ENCODE assay signal across 20 cellular contexts in the genomic region with DNA sequence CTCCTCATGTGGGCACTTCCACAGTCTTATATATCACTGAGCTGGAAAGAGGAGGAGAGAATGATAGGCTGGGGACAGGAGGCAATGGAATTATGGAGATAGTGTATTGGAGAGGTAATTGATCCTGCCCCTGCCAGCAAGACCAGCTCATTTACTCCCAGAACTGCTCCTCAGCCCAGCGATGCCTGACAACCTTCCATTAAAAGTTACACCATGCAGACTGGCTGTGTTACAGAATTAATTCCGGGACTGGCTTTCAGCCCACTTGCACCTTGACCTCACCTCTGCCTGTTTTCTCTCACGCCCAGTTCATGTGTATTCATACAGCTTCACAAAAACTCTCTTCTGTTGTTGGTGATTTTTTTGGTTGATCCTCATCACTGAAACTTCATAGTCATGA.
DNase-seq lines count a peak whose midpoint lies in the region; ATAC-seq, FAIRE-seq and TF ChIP-seq lines count a peak whose summit lies in the region.
"Had no signal": no experiment of that assay in that cellular context is flagged by ENCODE, and none has a peak within 500 bp of the region (broad histone marks: within the 10 kb centered on the region; RNA-seq: fewer than 3 reads in every experiment).

No MANE protein-coding gene starts in this region.

- H3K79me2 ChIP-seq in hepatocyte, result no peaks in the 10 kb centered on the region

- no peaks in the 10 kb centered on the region for H3K9me3 ChIP-seq in right lobe of liver
- H3K9me3 ChIP-seq in pancreas, result no peaks in the 10 kb centered on the region
- H3K9me3 ChIP-seq in small intestine (ENCODE audit: control insufficient read depth, low read depth), result no peaks in the 10 kb centered on the region
- H3K9me3 ChIP-seq in hepatocyte (ENCODE audit: low read depth), result no peaks in the 10 kb centered on the region
- H3K9me3 ChIP-seq: Caco-2, HAP-1 had no signal

- H3K4me1 ChIP-seq in right lobe of liver (peaks cover 0 to 6% (median 0%) of the 10 kb centered on the region in 4 donors), pancreas (peaks cover 15 to 34% (median 33%) of the 10 kb centered on the region in 3 donors), small intestine (ENCODE audit: control insufficient read depth in 2 of 2, insufficient read depth in 1 of 2, low read depth in 1 of 2, low read length in 1 of 2) (peaks cover 2 to 4% of the 10 kb centered on the region in 2 donors), hepatocyte (ENCODE audit: insufficient read depth) (no peaks in the 10 kb centered on the region)

- TF ChIP-seq CTCF in right lobe of liver (IDR thresholded peaks at IDR 0.05), result no peak
- no peak for TF ChIP-seq CTCF in pancreas (IDR thresholded peaks at IDR 0.05)
- no peak for TF ChIP-seq CTCF in hepatocyte (IDR thresholded peaks at IDR 0.05; ENCODE audit: poor library complexity)

- no peaks in the 10 kb centered on the region for H4K20me1 ChIP-seq in hepatocyte (ENCODE audit: insufficient read depth, poor library complexity, severe bottlenecking)

- H3K36me3 ChIP-seq in right lobe of liver, result no peaks in the 10 kb centered on the region
- no peaks in the 10 kb centered on the region for H3K36me3 ChIP-seq in pancreas
- H3K36me3 ChIP-seq in small intestine (ENCODE audit: control insufficient read depth in 2 of 2, insufficient read depth in 2 of 2, low read length in 2 of 2), result no peaks in the 10 kb centered on the region
- H3K36me3 ChIP-seq in hepatocyte (replicated peaks; ENCODE audit: insufficient read depth, low read depth), result no peaks in the 10 kb centered on the region
- H3K36me3 ChIP-seq: HAP-1 had no signal

- no peaks in the 10 kb centered on the region for H3K9me2 ChIP-seq in hepatocyte (replicated peaks; ENCODE audit: insufficient read depth)

- H3K4me2 ChIP-seq in hepatocyte, result no peak overlapping the region

- DNase-seq in left lobe of liver (ENCODE audit: low spot score) (no peak), right lobe of liver (no peak), pancreas (peak in 2 of 6 donors; percentile 18 to 30), small intestine (peak; percentile 61), hepatocyte (ENCODE audit: low spot score) (no peak)
- DNase-seq: C1 segment of cervical spinal cord; Caco-2; CD4-positive, alpha-beta memory T cell; DMS153; DND-41; GOT3; HFFc6 had no signal

- intact Hi-C loops in right lobe of liver (cut with DNase I), result no loop called here
- intact Hi-C loops in pancreas (cut with DNase I), result no loop called here

- FAIRE-seq in pancreas (lab: Jason Lieb, UNC), result no peak
- no peak for FAIRE-seq in small intestine (lab: Jason Lieb, UNC)
- FAIRE-seq: G401.6, GM12892, GM19239, H54 had no signal

- no peak overlapping the region for H3K4me3 ChIP-seq in right lobe of liver
- no peak overlapping the region for H3K4me3 ChIP-seq in pancreas
- no peak overlapping the region for H3K4me3 ChIP-seq in small intestine (ENCODE audit: low read depth in 1 of 2, low read length in 2 of 2)
- H3K4me3 ChIP-seq in hepatocyte, result no peak overlapping the region
- H3K4me3 ChIP-seq: HAP-1 had no signal

- TF ChIP-seq POLR2A in right lobe of liver (IDR thresholded peaks at IDR 0.05) (no peak), GM18505 (IDR thresholded peaks at IDR 0.05; ENCODE audit: borderline replicate concordance, extremely low read depth, insufficient read depth, insufficient read length) (no peak)

- H2AFZ ChIP-seq in hepatocyte, result no peak overlapping the region

- H3K27ac ChIP-seq in right lobe of liver (no peak overlapping the region), pancreas (no peak overlapping the region), small intestine (ENCODE audit: low read depth in 1 of 2, low read length in 1 of 2) (no peak overlapping the region), hepatocyte (no peak overlapping the region)

- 27% methylated on average over 3 of the region's 3 CpGs for WGBS in right lobe of liver (ENCODE audit: insufficient coverage, low coverage, low lambda C conversion rate, missing lambda C conversion rate)
- WGBS in pancreas, 2 donors, result 35 to 42% methylated on average over 3 of the region's 3 CpGs
- 24 to 67% (median 37%) methylated on average over 3 of the region's 3 CpGs for WGBS in small intestine, 3 donors
- 88% methylated on average over 3 of the region's 3 CpGs for WGBS in hepatocyte (ENCODE audit: low lambda C conversion rate, missing lambda C conversion rate)

- ATAC-seq in left lobe of liver (peak; percentile 54), right lobe of liver (peak; percentile 52 to 73 (median 68)), pancreas (peak in 3 of 4 donors; percentile 13 to 51 (median 34)), HG02970 (IDR thresholded peaks at IDR 0.05; ENCODE audit: low FRiP score, unreplicated experiment) (no peak), GM18505 (IDR thresholded peaks at IDR 0.05; ENCODE audit: unreplicated experiment) (no peak), GM21737 (IDR thresholded peaks at IDR 0.05; ENCODE audit: unreplicated experiment) (no peak)

- H3K27me3 ChIP-seq in right lobe of liver (no peaks in the 10 kb centered on the region), pancreas (no peaks in the 10 kb centered on the region), small intestine (ENCODE audit: control insufficient read depth in 2 of 2, insufficient read depth in 2 of 2, low read length in 2 of 2) (no peaks in the 10 kb centered on the region), hepatocyte (no peaks in the 10 kb centered on the region)

Comparison
In these comparisons a context has a peak if more than half of its experiments do, and no peak if none do; other contexts are left out.
1. ATAC-seq: peak in left lobe of liver (single experiment), right lobe of liver (4 of 4) and pancreas (3 of 4); none in HG02970 (single experiment), GM18505 (single experiment) and GM21737 (single experiment).